1 cellular context compared by ENCODE assay signal in genomic region chr9:127421057-127421456, GRCh38.
TF ChIP-seq lines count a peak whose summit lies in the region.

No MANE protein-coding gene starts in this region.

TF ChIP-seq in HepG2, 621 proteins besides CTCF, POLR2A, EP300 and RAD21 (continues in another document):
- TF ChIP-seq TSC22D2 (CRISPR knock-in tag; IDR thresholded peaks at IDR 0.05; ENCODE audit: borderline replicate concordance), result no peak
- no peak for TF ChIP-seq MLLT10 (CRISPR knock-in tag; IDR thresholded peaks at IDR 0.05)
- no peak for TF ChIP-seq ZNF382 (CRISPR knock-in tag; IDR thresholded peaks at IDR 0.05; ENCODE audit: borderline replicate concordance)
- no peak for TF ChIP-seq CBX2 (IDR thresholded peaks at IDR 0.05; ENCODE audit: low read depth, low read length)
- no peak for TF ChIP-seq CBX2 (CRISPR knock-in tag; IDR thresholded peaks at IDR 0.05; ENCODE audit: low read depth)
- TF ChIP-seq MED13 (CRISPR knock-in tag; IDR thresholded peaks at IDR 0.05), result no peak
- TF ChIP-seq ELF3 (CRISPR knock-in tag; IDR thresholded peaks at IDR 0.05), result no peak
- no peak for TF ChIP-seq ZFP90 (CRISPR knock-in tag; IDR thresholded peaks at IDR 0.05; ENCODE audit: borderline replicate concordance)
- peak; percentile 38; the same call in 1 of the 2 replicates for TF ChIP-seq POLR2G (IDR thresholded peaks at IDR 0.05; ENCODE audit: low read depth, low read length)
- TF ChIP-seq PHF21A (CRISPR knock-in tag; IDR thresholded peaks at IDR 0.05), result no peak
- TF ChIP-seq SOX13 (IDR thresholded peaks at IDR 0.05), result no peak
- no peak for TF ChIP-seq SOX13 (CRISPR knock-in tag; conservative IDR thresholded peaks at IDR 0.05 in 1 of 2, IDR thresholded peaks at IDR 0.05 in 1 of 2)
- peak; percentile 83 for TF ChIP-seq HNF4G (IDR thresholded peaks at IDR 0.05; ENCODE audit: borderline replicate concordance, low read depth, low read length)
- TF ChIP-seq HNF4G (CRISPR knock-in tag; IDR thresholded peaks at IDR 0.05; ENCODE audit: borderline replicate concordance, low read depth), result no peak
- no peak for TF ChIP-seq ZNF773 (CRISPR knock-in tag; IDR thresholded peaks at IDR 0.05; ENCODE audit: borderline replicate concordance)
- no peak for TF ChIP-seq BATF2 (CRISPR knock-in tag; IDR thresholded peaks at IDR 0.05)
- TF ChIP-seq CENPX (CRISPR knock-in tag; IDR thresholded peaks at IDR 0.05), result no peak
- no peak for TF ChIP-seq ZC3H13 (CRISPR knock-in tag; IDR thresholded peaks at IDR 0.05)
- peak; percentile 80 for TF ChIP-seq ZBTB38 (CRISPR knock-in tag; IDR thresholded peaks at IDR 0.05)
- no peak for TF ChIP-seq ZNF782 (CRISPR knock-in tag; IDR thresholded peaks at IDR 0.05; ENCODE audit: borderline replicate concordance)
- TF ChIP-seq ZSCAN9 (CRISPR knock-in tag; IDR thresholded peaks at IDR 0.05; ENCODE audit: borderline replicate concordance), result no peak
- no peak for TF ChIP-seq TAF15 (IDR thresholded peaks at IDR 0.05; ENCODE audit: low read depth, low read length, poor library complexity, severe bottlenecking)
- no peak for TF ChIP-seq KLF12 (CRISPR knock-in tag; IDR thresholded peaks at IDR 0.05; ENCODE audit: borderline replicate concordance)
- no peak for TF ChIP-seq PHB2 (IDR thresholded peaks at IDR 0.05; ENCODE audit: partially characterized antibody)
- TF ChIP-seq TOE1 (CRISPR knock-in tag; IDR thresholded peaks at IDR 0.05), result no peak
- TF ChIP-seq SPEN (CRISPR knock-in tag; IDR thresholded peaks at IDR 0.05; ENCODE audit: low read depth), result no peak
- TF ChIP-seq, protein P1, sequence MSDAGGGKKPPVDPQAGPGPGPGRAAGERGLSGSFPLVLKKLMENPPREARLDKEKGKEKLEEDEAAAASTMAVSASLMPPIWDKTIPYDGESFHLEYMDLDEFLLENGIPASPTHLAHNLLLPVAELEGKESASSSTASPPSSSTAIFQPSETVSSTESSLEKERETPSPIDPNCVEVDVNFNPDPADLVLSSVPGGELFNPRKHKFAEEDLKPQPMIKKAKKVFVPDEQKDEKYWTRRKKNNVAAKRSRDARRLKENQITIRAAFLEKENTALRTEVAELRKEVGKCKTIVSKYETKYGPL (CRISPR knock-in tag; IDR thresholded peaks at IDR 0.05), result no peak
- no peak for TF ChIP-seq FOSL2 (CRISPR knock-in tag; IDR thresholded peaks at IDR 0.05)
- TF ChIP-seq ZNF124 (CRISPR knock-in tag; IDR thresholded peaks at IDR 0.05), result no peak
- no peak for TF ChIP-seq MEIS1 (CRISPR knock-in tag; IDR thresholded peaks at IDR 0.05; ENCODE audit: borderline replicate concordance)
- TF ChIP-seq ATF2 (CRISPR knock-in tag; IDR thresholded peaks at IDR 0.05), result no peak
- TF ChIP-seq, protein P2, sequence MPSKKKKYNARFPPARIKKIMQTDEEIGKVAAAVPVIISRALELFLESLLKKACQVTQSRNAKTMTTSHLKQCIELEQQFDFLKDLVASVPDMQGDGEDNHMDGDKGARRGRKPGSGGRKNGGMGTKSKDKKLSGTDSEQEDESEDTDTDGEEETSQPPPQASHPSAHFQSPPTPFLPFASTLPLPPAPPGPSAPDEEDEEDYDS (CRISPR knock-in tag; IDR thresholded peaks at IDR 0.05), result no peak
- TF ChIP-seq ZNF614 (CRISPR knock-in tag; IDR thresholded peaks at IDR 0.05; ENCODE audit: borderline replicate concordance), result no peak
- TF ChIP-seq, protein P3, sequence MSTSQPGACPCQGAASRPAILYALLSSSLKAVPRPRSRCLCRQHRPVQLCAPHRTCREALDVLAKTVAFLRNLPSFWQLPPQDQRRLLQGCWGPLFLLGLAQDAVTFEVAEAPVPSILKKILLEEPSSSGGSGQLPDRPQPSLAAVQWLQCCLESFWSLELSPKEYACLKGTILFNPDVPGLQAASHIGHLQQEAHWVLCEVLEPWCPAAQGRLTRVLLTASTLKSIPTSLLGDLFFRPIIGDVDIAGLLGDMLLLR (CRISPR knock-in tag; IDR thresholded peaks at IDR 0.05), result no peak
- TF ChIP-seq ZBTB2 (CRISPR knock-in tag; IDR thresholded peaks at IDR 0.05; ENCODE audit: low read depth), result no peak
- TF ChIP-seq ZNF619 (CRISPR knock-in tag; IDR thresholded peaks at IDR 0.05), result no peak
- TF ChIP-seq MAFG (CRISPR knock-in tag; IDR thresholded peaks at IDR 0.05), result no peak
- TF ChIP-seq HNF4A (CRISPR knock-in tag; IDR thresholded peaks at IDR 0.05), result peak; percentile 59; the same call in 1 of the 2 replicates
- no peak for TF ChIP-seq ZNF326 (CRISPR knock-in tag; IDR thresholded peaks at IDR 0.05; ENCODE audit: borderline replicate concordance)
- TF ChIP-seq, protein P4, sequence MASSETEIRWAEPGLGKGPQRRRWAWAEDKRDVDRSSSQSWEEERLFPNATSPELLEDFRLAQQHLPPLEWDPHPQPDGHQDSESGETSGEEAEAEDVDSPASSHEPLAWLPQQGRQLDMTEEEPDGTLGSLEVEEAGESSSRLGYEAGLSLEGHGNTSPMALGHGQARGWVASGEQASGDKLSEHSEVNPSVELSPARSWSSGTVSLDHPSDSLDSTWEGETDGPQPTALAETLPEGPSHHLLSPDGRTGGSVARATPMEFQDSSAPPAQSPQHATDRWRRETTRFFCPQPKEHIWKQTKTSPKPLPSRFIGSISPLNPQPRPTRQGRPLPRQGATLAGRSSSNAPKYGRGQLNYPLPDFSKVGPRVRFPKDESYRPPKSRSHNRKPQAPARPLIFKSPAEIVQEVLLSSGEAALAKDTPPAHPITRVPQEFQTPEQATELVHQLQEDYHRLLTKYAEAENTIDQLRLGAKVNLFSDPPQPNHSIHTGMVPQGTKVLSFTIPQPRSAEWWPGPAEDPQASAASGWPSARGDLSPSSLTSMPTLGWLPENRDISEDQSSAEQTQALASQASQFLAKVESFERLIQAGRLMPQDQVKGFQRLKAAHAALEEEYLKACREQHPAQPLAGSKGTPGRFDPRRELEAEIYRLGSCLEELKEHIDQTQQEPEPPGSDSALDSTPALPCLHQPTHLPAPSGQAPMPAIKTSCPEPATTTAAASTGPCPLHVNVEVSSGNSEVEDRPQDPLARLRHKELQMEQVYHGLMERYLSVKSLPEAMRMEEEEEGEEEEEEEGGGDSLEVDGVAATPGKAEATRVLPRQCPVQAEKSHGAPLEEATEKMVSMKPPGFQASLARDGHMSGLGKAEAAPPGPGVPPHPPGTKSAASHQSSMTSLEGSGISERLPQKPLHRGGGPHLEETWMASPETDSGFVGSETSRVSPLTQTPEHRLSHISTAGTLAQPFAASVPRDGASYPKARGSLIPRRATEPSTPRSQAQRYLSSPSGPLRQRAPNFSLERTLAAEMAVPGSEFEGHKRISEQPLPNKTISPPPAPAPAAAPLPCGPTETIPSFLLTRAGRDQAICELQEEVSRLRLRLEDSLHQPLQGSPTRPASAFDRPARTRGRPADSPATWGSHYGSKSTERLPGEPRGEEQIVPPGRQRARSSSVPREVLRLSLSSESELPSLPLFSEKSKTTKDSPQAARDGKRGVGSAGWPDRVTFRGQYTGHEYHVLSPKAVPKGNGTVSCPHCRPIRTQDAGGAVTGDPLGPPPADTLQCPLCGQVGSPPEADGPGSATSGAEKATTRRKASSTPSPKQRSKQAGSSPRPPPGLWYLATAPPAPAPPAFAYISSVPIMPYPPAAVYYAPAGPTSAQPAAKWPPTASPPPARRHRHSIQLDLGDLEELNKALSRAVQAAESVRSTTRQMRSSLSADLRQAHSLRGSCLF (CRISPR knock-in tag; IDR thresholded peaks at IDR 0.05; ENCODE audit: borderline replicate concordance), result no peak
- TF ChIP-seq, protein P5, sequence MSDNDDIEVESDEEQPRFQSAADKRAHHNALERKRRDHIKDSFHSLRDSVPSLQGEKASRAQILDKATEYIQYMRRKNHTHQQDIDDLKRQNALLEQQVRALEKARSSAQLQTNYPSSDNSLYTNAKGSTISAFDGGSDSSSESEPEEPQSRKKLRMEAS (IDR thresholded peaks at IDR 0.05), result 0 out of 2 replicates have a peak, but pooled peaks have one; percentile 35
- 0 out of 2 replicates have a peak, but pooled peaks have one; percentile 19 for TF ChIP-seq PAXIP1 (CRISPR knock-in tag; conservative IDR thresholded peaks at IDR 0.05)
- TF ChIP-seq MZF1 (CRISPR knock-in tag; IDR thresholded peaks at IDR 0.05; ENCODE audit: borderline replicate concordance), result no peak
- TF ChIP-seq SIN3A (IDR thresholded peaks at IDR 0.05; ENCODE audit: borderline replicate concordance, low read depth, low read length), result no peak
- no peak for TF ChIP-seq TMF1 (CRISPR knock-in tag; IDR thresholded peaks at IDR 0.05; ENCODE audit: low read depth)
- no peak for TF ChIP-seq AGO2 (optimal IDR thresholded peaks at IDR 0.05; ENCODE audit: low read depth, low read length)
- no peak for TF ChIP-seq TEAD3 (CRISPR knock-in tag; optimal IDR thresholded peaks at IDR 0.05; ENCODE audit: borderline replicate concordance)
- TF ChIP-seq AKAP8 (CRISPR knock-in tag; IDR thresholded peaks at IDR 0.05), result no peak
- TF ChIP-seq SIN3B (IDR thresholded peaks at IDR 0.05; ENCODE audit: low read length), result no peak
- no peak for TF ChIP-seq FOSL1 (CRISPR knock-in tag; IDR thresholded peaks at IDR 0.05; ENCODE audit: borderline replicate concordance)
- TF ChIP-seq ZBTB46 (CRISPR knock-in tag; IDR thresholded peaks at IDR 0.05; ENCODE audit: borderline replicate concordance), result no peak
- TF ChIP-seq ZNF17 (CRISPR knock-in tag; IDR thresholded peaks at IDR 0.05), result no peak
- no peak for TF ChIP-seq DMTF1 (CRISPR knock-in tag; IDR thresholded peaks at IDR 0.05)
